Comparison of ENCODE assay signal across 1 cellular context in genomic region chr4:130306566-130306965, GRCh38.
TF ChIP-seq lines count a peak whose summit lies in the region.

No MANE protein-coding gene starts in this region.

TF ChIP-seq in GM12878, 131 proteins besides CTCF, POLR2A, EP300 and RAD21:
- no peak for TF ChIP-seq PRDM15 (CRISPR knock-in tag; IDR thresholded peaks at IDR 0.05)
- TF ChIP-seq CHD2 (IDR thresholded peaks at IDR 0.05; ENCODE audit: borderline replicate concordance, low read depth, low read length) = no peak
- no peak for TF ChIP-seq CBX3 (IDR thresholded peaks at IDR 0.05; ENCODE audit: borderline replicate concordance, low read depth)
- no peak for TF ChIP-seq IRF4 (IDR thresholded peaks at IDR 0.05; ENCODE audit: low read depth, low read length)
- no peak for TF ChIP-seq CBX5 (IDR thresholded peaks at IDR 0.05; ENCODE audit: low read depth)
- TF ChIP-seq BCL11A (IDR thresholded peaks at IDR 0.05; ENCODE audit: low read depth, low read length) = no peak
- no peak for TF ChIP-seq DPF2 (IDR thresholded peaks at IDR 0.05)
- no peak for TF ChIP-seq ASH2L (IDR thresholded peaks at IDR 0.05; ENCODE audit: borderline replicate concordance, low read depth)
- no peak for TF ChIP-seq POLR2AphosphoS2 (IDR thresholded peaks at IDR 0.05; ENCODE audit: low read depth, low read length)
- no peak for TF ChIP-seq SIN3A (IDR thresholded peaks at IDR 0.05; ENCODE audit: low read depth, low read length)
- TF ChIP-seq PAX8 (IDR thresholded peaks at IDR 0.05) = no peak
- TF ChIP-seq KDM1A (IDR thresholded peaks at IDR 0.05; ENCODE audit: borderline replicate concordance) = no peak
- no peak for TF ChIP-seq NKRF (conservative IDR thresholded peaks at IDR 0.05)
- TF ChIP-seq GATAD2B (conservative IDR thresholded peaks at IDR 0.05; ENCODE audit: low read depth) = no peak
- TF ChIP-seq ZBTB4 (CRISPR knock-in tag; IDR thresholded peaks at IDR 0.05) = no peak
- TF ChIP-seq SPI1 (IDR thresholded peaks at IDR 0.05; ENCODE audit: borderline replicate concordance, insufficient read depth, low read depth, low read length) = no peak
- no peak for TF ChIP-seq SMC3 (IDR thresholded peaks at IDR 0.05; ENCODE audit: borderline replicate concordance, low read length)
